Comparison of ENCODE assay signal across 8 cellular contexts in the genomic region with DNA sequence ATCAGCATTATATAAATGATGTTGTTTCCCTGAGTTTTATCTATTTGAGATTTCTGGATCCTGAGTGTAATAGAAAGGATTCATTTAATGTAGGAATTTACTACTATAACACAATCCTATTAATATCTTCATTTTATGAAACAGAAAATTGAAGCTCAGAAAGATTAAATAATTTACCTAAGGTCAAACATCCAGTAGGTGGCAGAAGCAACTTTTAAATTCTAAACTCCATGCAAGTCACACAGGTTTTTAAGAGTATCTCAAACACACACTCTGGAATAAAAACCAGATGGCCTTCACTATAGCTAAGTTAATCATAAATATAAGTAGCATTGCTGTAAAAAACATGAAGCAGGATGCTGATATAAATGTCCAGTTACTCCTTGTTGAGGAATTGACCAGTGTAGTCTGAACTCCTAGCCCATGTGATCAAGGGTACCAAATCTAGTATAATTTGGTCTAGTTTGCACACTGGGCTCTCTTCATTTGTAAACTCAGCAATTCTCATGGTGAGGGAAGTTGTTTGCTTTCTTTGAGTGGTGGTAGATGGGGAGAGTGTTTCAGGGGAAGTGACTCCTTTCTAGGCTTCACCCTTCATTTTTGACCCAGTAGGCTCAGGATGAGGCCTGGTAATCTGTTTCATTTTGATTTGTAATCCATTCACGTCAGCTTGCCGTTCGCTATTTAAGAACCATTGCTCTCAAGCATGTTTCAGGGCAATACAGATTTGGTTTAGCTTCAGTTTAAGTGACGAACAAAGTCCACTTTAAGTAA. TPM values are rescaled to one million over a fixed set of nuclear protein-coding genes. Genes with fewer than 3 reads are reported as not detected.
DNase-seq lines count a peak whose midpoint lies in the region.

No MANE protein-coding gene starts in this region.

- H3K36me3 ChIP-seq in muscle layer of colon (ENCODE audit: insufficient read depth, low read length): no peaks in the 10 kb centered on the region
- no peaks in the 10 kb centered on the region for H3K36me3 ChIP-seq in MG63

- no peaks in the 10 kb centered on the region for H3K27me3 ChIP-seq in muscle layer of colon (ENCODE audit: control insufficient read depth in 1 of 2, insufficient read depth in 2 of 2, low read length in 2 of 2)
- no peaks in the 10 kb centered on the region for H3K27me3 ChIP-seq in MG63

- H3K4me1 ChIP-seq in muscle layer of colon (ENCODE audit: insufficient read depth, low read length): peaks cover 6% of the 10 kb centered on the region

- H3K4me3 ChIP-seq in muscle layer of colon (ENCODE audit: low read depth in 1 of 2, low read length in 2 of 2) (no peak overlapping the region), MG63 (no peak overlapping the region)

- H3K9ac ChIP-seq in muscle layer of colon (ENCODE audit: low read length): no peak overlapping the region

- peak overlapping the region; percentile 3 for H3K27ac ChIP-seq in muscle layer of colon (ENCODE audit: low read depth, low read length)

- H3K9me3 ChIP-seq in muscle layer of colon (ENCODE audit: low read length) (no peaks in the 10 kb centered on the region), MG63 (no peaks in the 10 kb centered on the region)

- DNase-seq in DMS79 (lab: John Stamatoyannopoulos, UW): peak; percentile 28
- DNase-seq in NCI-H345 treated with DMSO at 0.1 percent for 48 hours (lab: John Stamatoyannopoulos, UW; ENCODE audit: unreplicated experiment): peak; percentile 7
- DNase-seq in dermis blood vessel endothelial cell: peak; percentile 29
- no peak for DNase-seq in activated CD4-positive, alpha-beta T cell treated with anti-CD3 and anti-CD28 coated beads for 48 hours
- no peak for DNase-seq in activated CD8-positive, alpha-beta memory T cell treated with anti-CD3 and anti-CD28 coated beads, Interleukin-2, amount 50 U/mL, for 4 hours
- DNase-seq in NCI-H446 (lab: John Stamatoyannopoulos, UW): no peak
- DNase-seq in MG63: no peak

RNA-seq across cellular contexts. Expression of gene FMO3, which starts 9.3 kb away (rescaled TPM):
- 0.37 TPM in 1 of 2 replicates, not detected in the other for total RNA-seq in dermis blood vessel endothelial cell
- not detected in 2 replicates for total RNA-seq in MG63 (2014; rRNA removed; shearing (Covaris generic); ENCODE audit: low replicate concordance)

Comparison
In these comparisons a context has a peak if more than half of its experiments do, and no peak if none do; other contexts are left out.
1. DNase-seq: peak in DMS79 (single experiment), NCI-H345 treated with DMSO at 0.1 percent for 48 hours (single experiment) and dermis blood vessel endothelial cell (single experiment); none in activated CD4-positive, alpha-beta T cell treated with anti-CD3 and anti-CD28 coated beads for 48 hours (single experiment), activated CD8-positive, alpha-beta memory T cell treated with anti-CD3 and anti-CD28 coated beads, Interleukin-2, amount 50 U/mL, for 4 hours (single experiment), NCI-H446 (0 of 2) and MG63 (single experiment).